16 cellular contexts compared by ENCODE assay signal in the genomic region with DNA sequence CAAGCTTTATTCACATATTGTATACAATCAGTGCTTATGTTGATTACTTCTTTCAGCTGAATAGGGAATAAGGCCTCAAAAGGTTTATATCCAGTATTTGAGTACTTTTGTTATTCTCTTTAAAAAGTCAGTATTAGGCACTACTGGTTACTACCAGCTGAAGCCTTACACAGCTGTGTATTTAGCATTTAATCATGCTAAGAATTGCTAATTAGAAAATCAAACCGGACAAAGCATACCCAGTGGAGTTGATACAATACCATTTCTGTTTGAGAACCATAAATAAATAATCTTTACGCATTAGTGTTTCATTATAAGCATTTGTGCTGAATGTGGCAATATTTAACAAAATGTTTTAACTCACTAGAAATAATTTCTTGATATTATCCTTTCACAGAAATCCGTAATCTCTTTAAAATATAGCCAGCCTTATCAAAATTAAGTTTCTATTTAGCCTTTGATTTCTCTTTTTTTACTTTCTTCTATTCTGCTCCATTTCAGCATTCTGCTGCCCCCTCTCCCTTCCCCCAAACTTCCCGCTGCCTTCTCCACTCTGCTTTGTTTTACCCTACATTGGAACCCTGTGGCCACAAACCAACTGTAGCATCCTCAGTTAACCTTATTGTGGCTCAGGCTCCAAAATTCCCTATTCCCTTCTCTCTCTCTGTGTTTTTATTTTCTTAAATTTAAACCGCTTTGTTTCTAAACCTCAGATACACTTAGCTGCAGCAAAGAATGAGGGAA.
A peak's percentile ranks its signal among the peaks of the same experiment; 100 is the strongest.
DNase-seq lines count a peak whose midpoint lies in the region.
"Had no signal": no experiment of that assay in that cellular context is flagged by ENCODE, and none has a peak within 500 bp of the region (broad histone marks: within the 10 kb centered on the region; RNA-seq: fewer than 3 reads in every experiment).

No MANE protein-coding gene starts in this region.

- DNase-seq in head of caudate nucleus (peak in 30 of 42 donors; percentile 10 to 82 (median 50)), midbrain (lab: John Stamatoyannopoulos, UW) (peak; percentile 77), AG08395 (ENCODE audit: low spot score) (no peak), NCI-H1092 treated with DMSO at 0.1 percent for 48 hours (lab: John Stamatoyannopoulos, UW) (no peak), NCI-H446 (lab: John Stamatoyannopoulos, UW) (no peak), COLO668 (lab: John Stamatoyannopoulos, UW; ENCODE audit: unreplicated experiment) (no peak)
- DNase-seq: CD4-positive, CD25-positive, alpha-beta regulatory T cell; IMR-90; KG1; MG63; NCI-H2029 treated with DMSO at 0.1 percent for 48 hours; NCI-H526 treated with DMSO at 0.1 percent for 48 hours; RPMI8226; SHP77 had no signal

- H3K27ac ChIP-seq in angular gyrus (ENCODE audit: low read depth, low read length) = peak overlapping the region; percentile 95
- H3K27ac ChIP-seq: BLaER1 had no signal

- intact Hi-C loops in head of caudate nucleus (cut with DNase I) = no loop called here

Comparison
In these comparisons a context has a peak if more than half of its experiments do, and no peak if none do; other contexts are left out.
1. DNase-seq: peak in head of caudate nucleus (30 of 42) and midbrain (single experiment); none in AG08395 (single experiment), NCI-H1092 treated with DMSO at 0.1 percent for 48 hours (single experiment), NCI-H446 (0 of 2) and COLO668 (single experiment).